11 cellular contexts compared by ENCODE assay signal in the genomic region with DNA sequence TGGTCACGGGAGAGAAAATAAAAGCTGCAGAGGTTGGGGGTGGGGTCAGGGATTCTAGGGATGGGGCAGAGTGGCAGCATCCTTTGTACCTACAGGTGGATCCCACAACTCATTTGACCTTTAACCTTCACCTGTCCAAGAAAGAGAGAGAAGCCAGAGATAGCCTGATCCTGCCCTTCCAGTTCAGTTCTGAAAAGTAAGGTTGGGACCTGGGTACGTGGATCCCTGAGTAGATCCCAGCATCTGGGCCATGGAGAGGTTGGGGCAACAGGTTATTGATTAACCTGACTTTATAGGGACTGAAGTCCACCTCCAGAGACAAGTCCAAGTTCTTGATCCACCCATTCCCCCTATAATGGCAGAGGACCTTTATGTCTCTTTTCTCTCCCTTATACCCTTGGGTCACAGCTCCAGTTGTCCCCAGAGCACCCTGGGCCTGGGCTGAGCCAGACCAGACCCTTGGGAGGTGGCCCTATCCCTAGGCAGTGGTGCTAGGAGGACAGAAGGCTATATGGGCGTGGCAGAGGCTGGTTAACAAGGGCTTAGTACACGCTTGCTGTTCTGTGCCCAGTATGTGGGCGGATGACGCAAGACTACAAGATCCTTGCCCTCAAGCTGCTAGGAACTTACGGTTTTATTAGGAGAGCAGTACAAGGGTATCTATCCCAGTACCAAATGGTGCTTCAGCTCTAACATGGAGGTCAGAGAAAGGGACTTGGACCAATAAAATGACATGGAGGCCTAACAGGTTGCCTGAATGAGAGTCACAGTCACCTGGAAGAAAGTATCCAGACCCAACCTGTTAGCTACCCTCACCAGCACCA. TPM values are rescaled to one million over a fixed set of nuclear protein-coding genes. Genes with fewer than 3 reads are reported as not detected.
A peak's percentile ranks its signal among the peaks of the same experiment; 100 is the strongest.
DNase-seq lines count a peak whose midpoint lies in the region; ATAC-seq and TF ChIP-seq lines count a peak whose summit lies in the region.
"Had no signal": no experiment of that assay in that cellular context is flagged by ENCODE, and none has a peak within 500 bp of the region (broad histone marks: within the 10 kb centered on the region; RNA-seq: fewer than 3 reads in every experiment).

No MANE protein-coding gene starts in this region.

- peaks cover 41% of the 10 kb centered on the region for H3K4me1 Mint-ChIP-seq in activated T-cell treated with anti-CD3 and anti-CD28 coated beads, Interleukin-2, amount 50 U/mL, for 72 hours (ENCODE audit: low read depth)
- H3K4me1 Mint-ChIP-seq in stimulated activated naive B cell treated with anti-CD40 and anti-IgM and Interleukin-4, amounts not matched to agents 10 μg/mL and 1 μg/mL and 100 μg/mL, for 72 hours, result peaks cover 18 to 40% of the 10 kb centered on the region in 2 donors

- peak overlapping the region; percentile 86 for H3K27ac ChIP-seq in RWPE2 (ENCODE audit: poor library complexity, severe bottlenecking)

- TF ChIP-seq CTCF in RWPE2 (IDR thresholded peaks at IDR 0.05; ENCODE audit: poor library complexity, severe bottlenecking), result no peak

- no peak for DNase-seq in activated T-cell treated with anti-CD3 and anti-CD28 coated beads, Interleukin-2, amount 50 U/mL, for 72 hours
- DNase-seq in activated T-cell treated with anti-CD3 and anti-CD28 coated beads for 4 hours (no peak), RWPE2 (ENCODE audit: low spot score) (no peak), fibroblast of the conjunctiva (ENCODE audit: low read depth) (peak; percentile 60), GOT3 (lab: John Stamatoyannopoulos, UW) (no peak), globus pallidus (ENCODE audit: low spot score) (no peak)
- no peak for DNase-seq in stimulated activated naive B cell treated with anti-CD40 and anti-IgM and Interleukin-4, amounts not matched to agents 10 μg/mL and 1 μg/mL and 100 μg/mL, for 72 hours
- DNase-seq: activated naive CD8-positive, alpha-beta T cell treated with anti-CD3 and anti-CD28 coated beads, Interleukin-2, amount 10 ng/mL, durations not matched to agents 7 days and 5 days; mesenchymal stem cell; NCI-H774 had no signal

- peaks cover 3 to 12% of the 10 kb centered on the region in 2 donors for H3K36me3 Mint-ChIP-seq in activated T-cell treated with anti-CD3 and anti-CD28 coated beads, Interleukin-2, amount 50 U/mL, for 72 hours (ENCODE audit: insufficient read depth in 2 of 2)
- H3K36me3 Mint-ChIP-seq in stimulated activated naive B cell treated with anti-CD40 and anti-IgM and Interleukin-4, amounts not matched to agents 10 μg/mL and 1 μg/mL and 100 μg/mL, for 72 hours, result peaks cover 27 to 28% of the 10 kb centered on the region in 2 donors

- peaks cover 16% of the 10 kb centered on the region for H3K4me1 ChIP-seq in RWPE2 (ENCODE audit: insufficient read depth, poor library complexity, severe bottlenecking)

- peaks cover 67% of the 10 kb centered on the region for H3K36me3 ChIP-seq in RWPE2 (ENCODE audit: low read depth)

- ATAC-seq in activated T-cell treated with anti-CD3 and anti-CD28 coated beads, Interleukin-2, amount 50 U/mL, for 72 hours (replicated peaks in 1 of 2), result no peak
- ATAC-seq in RWPE2 (ENCODE audit: low read depth) (peak; percentile 21; the same call in 2 of the 3 replicates), HG03378 (IDR thresholded peaks at IDR 0.05; ENCODE audit: unreplicated experiment) (no peak)
- no peak for ATAC-seq in stimulated activated naive B cell treated with anti-CD40 and anti-IgM and Interleukin-4, amounts not matched to agents 10 μg/mL and 1 μg/mL and 100 μg/mL, for 72 hours (replicated peaks)

- no peak overlapping the region for H3K4me3 ChIP-seq in RWPE2 (ENCODE audit: severe bottlenecking)

- H3K4me3 Mint-ChIP-seq in activated T-cell treated with anti-CD3 and anti-CD28 coated beads, Interleukin-2, amount 50 U/mL, for 72 hours, result peak overlapping the region in 1 of 2 donors; percentile 4
- H3K4me3 Mint-ChIP-seq in stimulated activated naive B cell treated with anti-CD40 and anti-IgM and Interleukin-4, amounts not matched to agents 10 μg/mL and 1 μg/mL and 100 μg/mL, for 72 hours, result no peak overlapping the region
- H3K4me3 Mint-ChIP-seq: activated naive CD8-positive, alpha-beta T cell treated with anti-CD3 and anti-CD28 coated beads, Interleukin-2, amount 10 ng/mL, durations not matched to agents 7 days and 5 days had no signal

- H3K27me3 Mint-ChIP-seq in activated T-cell treated with anti-CD3 and anti-CD28 coated beads, Interleukin-2, amount 50 U/mL, for 72 hours (ENCODE audit: low read depth), result peaks cover 14% of the 10 kb centered on the region
- peaks cover 13 to 21% of the 10 kb centered on the region in 2 donors for H3K27me3 Mint-ChIP-seq in stimulated activated naive B cell treated with anti-CD40 and anti-IgM and Interleukin-4, amounts not matched to agents 10 μg/mL and 1 μg/mL and 100 μg/mL, for 72 hours

- no peaks in the 10 kb centered on the region for H3K27me3 ChIP-seq in RWPE2 (ENCODE audit: insufficient read depth, poor library complexity, severe bottlenecking)

- H3K9me3 ChIP-seq in RWPE2 (ENCODE audit: severe bottlenecking), result no peaks in the 10 kb centered on the region

- H3K9me3 Mint-ChIP-seq in activated T-cell treated with anti-CD3 and anti-CD28 coated beads, Interleukin-2, amount 50 U/mL, for 72 hours, result no peaks in the 10 kb centered on the region
- H3K9me3 Mint-ChIP-seq in stimulated activated naive B cell treated with anti-CD40 and anti-IgM and Interleukin-4, amounts not matched to agents 10 μg/mL and 1 μg/mL and 100 μg/mL, for 72 hours, result no peaks in the 10 kb centered on the region
- H3K9me3 Mint-ChIP-seq: activated naive CD8-positive, alpha-beta T cell treated with anti-CD3 and anti-CD28 coated beads, Interleukin-2, amount 10 ng/mL, durations not matched to agents 7 days and 5 days had no signal

- H3K27ac Mint-ChIP-seq in activated T-cell treated with anti-CD3 and anti-CD28 coated beads, Interleukin-2, amount 50 U/mL, for 72 hours, result peak overlapping the region; percentile 32
- peak overlapping the region; percentile 20 for H3K27ac Mint-ChIP-seq in stimulated activated naive B cell treated with anti-CD40 and anti-IgM and Interleukin-4, amounts not matched to agents 10 μg/mL and 1 μg/mL and 100 μg/mL, for 72 hours
- H3K27ac Mint-ChIP-seq: activated naive CD8-positive, alpha-beta T cell treated with anti-CD3 and anti-CD28 coated beads, Interleukin-2, amount 10 ng/mL, durations not matched to agents 7 days and 5 days had no signal

RNA-seq across cellular contexts. Expression of a gene that starts 3.3 kb away (rescaled TPM):
- total RNA-seq in activated T-cell treated with anti-CD3 and anti-CD28 coated beads, Interleukin-2, amount 50 U/mL, for 72 hours, result 1 to 10 TPM; 1.9 to 3.1 TPM

RNA-seq across cellular contexts. Expression of a gene that starts 6.9 kb away (rescaled TPM):
- total RNA-seq in activated T-cell treated with anti-CD3 and anti-CD28 coated beads, Interleukin-2, amount 50 U/mL, for 72 hours, result 10 to 100 TPM; 62.1 to 89.5 TPM

RNA-seq across cellular contexts. Expression of a gene that starts 7.4 kb away (rescaled TPM):
- 100 to 1,000 TPM; 184 to 186 TPM for total RNA-seq in activated T-cell treated with anti-CD3 and anti-CD28 coated beads, Interleukin-2, amount 50 U/mL, for 72 hours

RNA-seq across cellular contexts. Expression of a gene that starts 16.7 kb away (rescaled TPM):
- 100 to 1,000 TPM; 244 to 246 TPM for total RNA-seq in activated T-cell treated with anti-CD3 and anti-CD28 coated beads, Interleukin-2, amount 50 U/mL, for 72 hours

RNA-seq across cellular contexts. Expression of a gene that starts 19.7 kb away (rescaled TPM):
- 10 to 100 TPM; 28.9 to 32.2 TPM for total RNA-seq in activated T-cell treated with anti-CD3 and anti-CD28 coated beads, Interleukin-2, amount 50 U/mL, for 72 hours
